In genomic region chr1:22359427-22359826, GRCh38 we compare ENCODE assay signal across 16 cellular contexts.
A peak's percentile ranks its signal among the peaks of the same experiment; 100 is the strongest.
DNase-seq lines count a peak whose midpoint lies in the region; ATAC-seq, FAIRE-seq and TF ChIP-seq lines count a peak whose summit lies in the region.
"Had no signal": no experiment of that assay in that cellular context is flagged by ENCODE, and none has a peak within 500 bp of the region (broad histone marks: within the 10 kb centered on the region; RNA-seq: fewer than 3 reads in every experiment).

No MANE protein-coding gene starts in this region.

- H3K4me1 ChIP-seq in HEK293 (ENCODE audit: control insufficient read depth, insufficient read depth, low read length): no peaks in the 10 kb centered on the region
- H3K4me1 ChIP-seq in right lobe of liver: peaks cover 0 to 6% (median 0%) of the 10 kb centered on the region in 4 donors
- no peaks in the 10 kb centered on the region for H3K4me1 ChIP-seq in small intestine (ENCODE audit: control insufficient read depth in 2 of 2, insufficient read depth in 1 of 2, low read depth in 1 of 2, low read length in 1 of 2)
- H3K4me1 ChIP-seq: HAP-1 had no signal

- peaks cover 7% of the 10 kb centered on the region for H3K27me3 Mint-ChIP-seq in activated T-helper 1 cell treated with anti-CD3 and anti-CD28 coated beads, Interleukin-12 subunit alpha, Interleukin-12 subunit beta, Interleukin-2, Interleukin-4 antibody, amounts not matched to agents 30 ng/mL and 10 ng/mL and 1 ng/mL, durations not matched to agents 14 hours and 24 hours and 36 hours (ENCODE audit: insufficient read depth)

- CTCF ChIA-PET in HEK293 (lab: Yijun Ruan, JAX): no interaction called here

- no peaks in the 10 kb centered on the region for H3K36me3 Mint-ChIP-seq in activated T-helper 1 cell treated with anti-CD3 and anti-CD28 coated beads, Interleukin-12 subunit alpha, Interleukin-12 subunit beta, Interleukin-2, Interleukin-4 antibody, amounts not matched to agents 30 ng/mL and 10 ng/mL and 1 ng/mL, durations not matched to agents 14 hours and 24 hours and 36 hours (ENCODE audit: low read depth)
- H3K36me3 Mint-ChIP-seq: CD4-positive, CD25-positive, alpha-beta regulatory T cell had no signal

- 26% methylated on average over 4 of the region's 4 CpGs for WGBS in right lobe of liver (ENCODE audit: insufficient coverage, low coverage, low lambda C conversion rate, missing lambda C conversion rate)
- WGBS in small intestine, 3 donors: 51 to 66% (median 52%) methylated on average over 4 of the region's 4 CpGs

- no peak overlapping the region for H3K4me3 Mint-ChIP-seq in activated T-helper 1 cell treated with anti-CD3 and anti-CD28 coated beads, Interleukin-12 subunit alpha, Interleukin-12 subunit beta, Interleukin-2, Interleukin-4 antibody, amounts not matched to agents 30 ng/mL and 10 ng/mL and 1 ng/mL, durations not matched to agents 14 hours and 24 hours and 36 hours
- H3K4me3 Mint-ChIP-seq: CD4-positive, CD25-positive, alpha-beta regulatory T cell; HFFc6 had no signal

- H3K9me3 ChIP-seq in HEK293 (ENCODE audit: control insufficient read depth, insufficient read depth, low read depth, low read length): no peaks in the 10 kb centered on the region
- H3K9me3 ChIP-seq in right lobe of liver: no peaks in the 10 kb centered on the region
- no peaks in the 10 kb centered on the region for H3K9me3 ChIP-seq in small intestine (ENCODE audit: control insufficient read depth, low read depth)
- H3K9me3 ChIP-seq: BLaER1 treated with 17β-estradiol and CSF1 and Interleukin-3, amounts not matched to agents 10 nM and 100 nM; HAP-1 had no signal

- TF ChIP-seq POLR2A in right lobe of liver (IDR thresholded peaks at IDR 0.05): no peak

- no peaks in the 10 kb centered on the region for H3K9me3 Mint-ChIP-seq in activated T-helper 1 cell treated with anti-CD3 and anti-CD28 coated beads, Interleukin-12 subunit alpha, Interleukin-12 subunit beta, Interleukin-2, Interleukin-4 antibody, amounts not matched to agents 30 ng/mL and 10 ng/mL and 1 ng/mL, durations not matched to agents 14 hours and 24 hours and 36 hours
- H3K9me3 Mint-ChIP-seq: HFFc6 had no signal

- no peak for DNase-seq in activated T-helper 1 cell treated with anti-CD3 and anti-CD28 coated beads, Interleukin-12 subunit alpha, Interleukin-12 subunit beta, Interleukin-2, Interleukin-4 antibody, amounts not matched to agents 30 ng/mL and 10 ng/mL and 1 ng/mL, durations not matched to agents 14 hours and 24 hours and 36 hours (ENCODE audit: low spot score)
- DNase-seq in right lobe of liver (peak in 1 of 3 donors; percentile 68), small intestine (peak; percentile 7), head of caudate nucleus (no peak), D341Med (ENCODE audit: low spot score) (no peak), DMS153 (lab: John Stamatoyannopoulos, UW) (no peak), D721Med (ENCODE audit: insufficient read length, low spot score) (no peak)
- DNase-seq: ACHN; Calu3; CD4-positive, CD25-positive, alpha-beta regulatory T cell; HFFc6 had no signal

- H3K27ac Mint-ChIP-seq in activated T-helper 1 cell treated with anti-CD3 and anti-CD28 coated beads, Interleukin-12 subunit alpha, Interleukin-12 subunit beta, Interleukin-2, Interleukin-4 antibody, amounts not matched to agents 30 ng/mL and 10 ng/mL and 1 ng/mL, durations not matched to agents 14 hours and 24 hours and 36 hours: peak overlapping the region; percentile 60
- H3K27ac Mint-ChIP-seq: CD4-positive, CD25-positive, alpha-beta regulatory T cell; HFFc6 had no signal

- TF ChIP-seq CTCF in HEK293 (tag by site-specific recombination; IDR thresholded peaks at IDR 0.05) (no peak), right lobe of liver (IDR thresholded peaks at IDR 0.05) (no peak), D721Med (IDR thresholded peaks at IDR 0.05; ENCODE audit: insufficient read depth, missing control alignments) (no peak)

- peak; percentile 90 to 99 (median 94) for ATAC-seq in right lobe of liver

- H3K36me3 ChIP-seq in HEK293 (ENCODE audit: control insufficient read depth in 2 of 2, insufficient read depth in 1 of 2, low read length in 2 of 2) (no peaks in the 10 kb centered on the region), right lobe of liver (no peaks in the 10 kb centered on the region), small intestine (ENCODE audit: control insufficient read depth in 2 of 2, insufficient read depth in 2 of 2, low read length in 2 of 2) (no peaks in the 10 kb centered on the region)
- H3K36me3 ChIP-seq: BLaER1 treated with 17β-estradiol and CSF1 and Interleukin-3, amounts not matched to agents 10 nM and 100 nM; HAP-1 had no signal

- POLR2A ChIA-PET in HEK293 (lab: Yijun Ruan, JAX): no interaction called here

- H3K27ac ChIP-seq in HEK293 (ENCODE audit: extremely low read depth, low read depth, low read length) (no peak overlapping the region), right lobe of liver (no peak overlapping the region), small intestine (ENCODE audit: low read depth in 1 of 2, low read length in 1 of 2) (no peak overlapping the region)
- H3K27ac ChIP-seq: BLaER1 treated with 17β-estradiol and CSF1 and Interleukin-3, amounts not matched to agents 10 nM and 100 nM had no signal

- FAIRE-seq in small intestine (lab: Jason Lieb, UNC) (no peak), D721Med (lab: Jason Lieb, UNC) (no peak)
- FAIRE-seq: H1, HTR-8/SVneo had no signal

- H3K4me3 ChIP-seq in HEK293 (ENCODE audit: low read depth, low read length): no peak overlapping the region
- no peak overlapping the region for H3K4me3 ChIP-seq in right lobe of liver
- H3K4me3 ChIP-seq in small intestine (ENCODE audit: low read depth in 1 of 2, low read length in 2 of 2): no peak overlapping the region
- H3K4me3 ChIP-seq: BLaER1 treated with 17β-estradiol and CSF1 and Interleukin-3, amounts not matched to agents 10 nM and 100 nM; HAP-1 had no signal

- no peaks in the 10 kb centered on the region for H3K4me1 Mint-ChIP-seq in activated T-helper 1 cell treated with anti-CD3 and anti-CD28 coated beads, Interleukin-12 subunit alpha, Interleukin-12 subunit beta, Interleukin-2, Interleukin-4 antibody, amounts not matched to agents 30 ng/mL and 10 ng/mL and 1 ng/mL, durations not matched to agents 14 hours and 24 hours and 36 hours (ENCODE audit: low read depth)
- H3K4me1 Mint-ChIP-seq: CD4-positive, CD25-positive, alpha-beta regulatory T cell had no signal

- intact Hi-C loops in activated T-helper 1 cell treated with anti-CD3 and anti-CD28 coated beads, Interleukin-12 subunit alpha, Interleukin-12 subunit beta, Interleukin-2, Interleukin-4 antibody, amounts not matched to agents 30 ng/mL and 10 ng/mL and 1 ng/mL, durations not matched to agents 14 hours and 24 hours and 36 hours (cut with micrococcal nuclease): no loop called here
- intact Hi-C loops in right lobe of liver (cut with DNase I): no loop called here
- intact Hi-C loops in head of caudate nucleus (cut with DNase I): no loop called here

- H3K27me3 ChIP-seq in right lobe of liver (no peaks in the 10 kb centered on the region), small intestine (ENCODE audit: control insufficient read depth in 2 of 2, insufficient read depth in 2 of 2, low read length in 2 of 2) (peaks cover 0 to 2% of the 10 kb centered on the region in 2 donors)
- H3K27me3 ChIP-seq: BLaER1 treated with 17β-estradiol and CSF1 and Interleukin-3, amounts not matched to agents 10 nM and 100 nM had no signal

TF ChIP-seq in HEK293, 187 proteins besides CTCF, POLR2A, EP300 and RAD21:
- TF ChIP-seq ZNF530 (tag by site-specific recombination; IDR thresholded peaks at IDR 0.05; ENCODE audit: low read depth) (no peak), TRIM28 (IDR thresholded peaks at IDR 0.05; ENCODE audit: borderline replicate concordance, low read length) (0 out of 2 replicates have a peak, but pooled peaks have one; percentile 0), ZNF174 (tag by site-specific recombination; IDR thresholded peaks at IDR 0.05) (no peak), ZNF37A (tag by site-specific recombination; IDR thresholded peaks at IDR 0.05) (no peak), GLI2 (tag by site-specific recombination; IDR thresholded peaks at IDR 0.05; ENCODE audit: borderline replicate concordance, low read depth) (no peak), ZNF175 (tag by site-specific recombination; IDR thresholded peaks at IDR 0.05) (no peak)
